ENCODE assay signal across 8 cellular contexts in the genomic region with DNA sequence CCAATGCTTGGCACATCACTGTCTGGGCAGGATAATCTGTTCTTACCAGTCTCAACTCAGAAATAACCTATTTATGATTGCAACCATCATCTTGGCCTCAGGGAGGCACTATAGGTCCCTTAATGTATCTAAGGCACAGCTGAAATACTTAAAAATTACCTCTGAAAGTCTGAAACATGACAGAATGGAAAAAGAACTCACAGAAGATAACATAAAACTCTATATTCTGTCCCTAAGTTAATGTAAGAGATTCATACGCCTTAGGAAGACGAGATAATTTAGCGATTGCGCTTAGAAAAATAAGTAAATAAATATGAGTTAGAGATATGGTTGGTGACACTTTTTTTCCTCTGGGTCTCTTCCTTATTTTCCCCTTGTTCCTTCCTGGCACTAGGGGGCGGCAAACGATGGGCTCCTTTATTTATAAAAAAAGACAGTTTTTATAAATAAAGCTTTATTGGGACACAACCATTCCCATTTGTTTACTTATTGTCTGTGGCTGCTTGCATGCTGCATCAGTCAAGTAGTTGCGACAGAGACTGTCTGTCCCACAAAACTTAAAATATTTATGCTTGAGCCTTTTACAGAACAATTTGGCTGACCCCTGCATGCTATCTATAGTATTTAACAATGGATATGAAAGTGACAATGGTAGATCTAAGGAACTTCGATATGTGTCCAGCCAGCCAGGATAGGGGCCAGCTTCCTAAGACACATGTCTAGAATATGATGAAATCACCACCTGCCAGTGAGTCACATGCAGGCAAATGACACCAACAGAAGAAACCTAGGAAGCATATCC.
DNase-seq lines count a peak whose midpoint lies in the region; ATAC-seq and TF ChIP-seq lines count a peak whose summit lies in the region.

No MANE protein-coding gene starts in this region.

- H3K36me3 ChIP-seq in HUES48 (ENCODE audit: control insufficient read depth, insufficient read depth, low read length) (no peaks in the 10 kb centered on the region), PC-9 (ENCODE audit: low read depth) (no peaks in the 10 kb centered on the region), mucosa of descending colon (ENCODE audit: low read depth) (no peaks in the 10 kb centered on the region)

- DNase-seq in DMS79 (lab: John Stamatoyannopoulos, UW) (peak; percentile 3), PC-9 (peak; percentile 41 to 61), coronary artery (ENCODE audit: low spot score) (no peak), mucosa of descending colon (peak in 1 of 3 donors; percentile 76), immature natural killer cell (no peak), NK-92 (lab: John Stamatoyannopoulos, UW; ENCODE audit: unreplicated experiment) (no peak)

- H3K27me3 ChIP-seq in HUES48 (ENCODE audit: control insufficient read depth, insufficient read depth, low read length) = no peaks in the 10 kb centered on the region
- H3K27me3 ChIP-seq in PC-9 (ENCODE audit: insufficient read depth, low read depth) = no peaks in the 10 kb centered on the region

- POLR2A ChIA-PET in PC-9 (lab: Charles Lee; ENCODE audit: unreplicated experiment) = interaction anchor here (0.6 kb wide), 1 partner anchor 751 kb away, joined by 19 read pairs; no protein-coding TSS in a partner anchor

- no peak overlapping the region for H3K9ac ChIP-seq in HUES48 (ENCODE audit: low read depth, low read length)

- ATAC-seq in GM19468 (IDR thresholded peaks at IDR 0.05; ENCODE audit: extremely low read depth, unreplicated experiment) = peak; percentile 65
- peak; percentile 72 for ATAC-seq in mucosa of descending colon

- H3K27ac ChIP-seq in HUES48 (ENCODE audit: low read depth, low read length) (no peak overlapping the region), PC-9 (peak overlapping the region; percentile 33), coronary artery (no peak overlapping the region)

- peak; percentile 87 for TF ChIP-seq CTCF in PC-9 (conservative IDR thresholded peaks at IDR 0.05)
- peak; percentile 28 for TF ChIP-seq CTCF in coronary artery (IDR thresholded peaks at IDR 0.05)
- TF ChIP-seq CTCF in mucosa of descending colon (IDR thresholded peaks at IDR 0.05) = peak; percentile 17

- H3K4me1 Mint-ChIP-seq in immature natural killer cell = peaks cover 0 to 4% of the 10 kb centered on the region in 2 donors

- H3K27ac Mint-ChIP-seq in immature natural killer cell = no peak overlapping the region

- H3K79me2 ChIP-seq in PC-9 (ENCODE audit: low read depth) = no peaks in the 10 kb centered on the region

- H3K4me3 ChIP-seq in HUES48 (ENCODE audit: low read depth, low read length) (peak overlapping the region; percentile 50), PC-9 (no peak overlapping the region; the same call in 1 of the 2 replicates), coronary artery (no peak overlapping the region), mucosa of descending colon (no peak overlapping the region)

- intact Hi-C loops in PC-9 (cut with micrococcal nuclease; ENCODE audit: unreplicated experiment) (loop anchor here (1.0 to 5.0 kb wide), 6 partner anchors 109 to 1113 kb away; no protein-coding TSS in a partner anchor), mucosa of descending colon (cut with DNase I, micrococcal nuclease) (loop anchor here in 1 of 2 donors (5.0 to 10.0 kb wide), 2 partner anchors 773 to 861 kb away; no protein-coding TSS in a partner anchor)

- no peaks in the 10 kb centered on the region for H4K20me1 ChIP-seq in PC-9 (ENCODE audit: insufficient read depth)

- H3F3A ChIP-seq in PC-9 (ENCODE audit: insufficient read depth, low read depth) = no peaks in the 10 kb centered on the region

- no TSS peak for BruUV-seq in PC-9 (replicated peaks; lab: Mats Ljungman, UMichigan)

- peaks cover 0 to 10% (median 2%) of the 10 kb centered on the region in 3 donors for H3K27me3 Mint-ChIP-seq in immature natural killer cell (ENCODE audit: low read depth in 3 of 3)

- peak overlapping the region; percentile 62; the same call in 1 of the 2 replicates for H3K4me2 ChIP-seq in PC-9

- no peaks in the 10 kb centered on the region for H3K36me3 Mint-ChIP-seq in immature natural killer cell

- H2AFZ ChIP-seq in PC-9 = no peak overlapping the region

- no peaks in the 10 kb centered on the region for H3K4me1 ChIP-seq in HUES48 (ENCODE audit: control insufficient read depth, insufficient read depth, low read length)
- H3K4me1 ChIP-seq in PC-9 (replicated peaks; ENCODE audit: insufficient read depth) = 0 out of 2 replicates have a peak, but pooled peaks cover 4% of the 10 kb centered on the region
- H3K4me1 ChIP-seq in mucosa of descending colon (ENCODE audit: low read depth) = peaks cover 3% of the 10 kb centered on the region

- no peaks in the 10 kb centered on the region for H3K9me3 Mint-ChIP-seq in immature natural killer cell

- H3K9me3 ChIP-seq in HUES48 (ENCODE audit: control insufficient read depth, insufficient read depth, low read length) (no peaks in the 10 kb centered on the region), PC-9 (ENCODE audit: insufficient read depth, low read depth) (no peaks in the 10 kb centered on the region), mucosa of descending colon (no peaks in the 10 kb centered on the region)

- H3K9me2 ChIP-seq in PC-9 (ENCODE audit: insufficient read depth) = no peaks in the 10 kb centered on the region

- CTCF ChIA-PET in PC-9 (lab: Charles Lee) = interaction anchor here (0.6 to 1.0 kb wide), 3 partner anchors 110 to 1703 kb away, joined by 3 to 4 read pairs (median 3); no protein-coding TSS in a partner anchor

- H3K4me3 Mint-ChIP-seq in immature natural killer cell = no peak overlapping the region

Comparison
In these comparisons a context has a peak if more than half of its experiments do, and no peak if none do; other contexts are left out.
1. DNase-seq: peak in DMS79 (single experiment) and PC-9 (2 of 2); none in coronary artery (single experiment), immature natural killer cell (0 of 3) and NK-92 (single experiment).
2. CTCF ChIP-seq: peak in every context shown above with its lines; median percentile 87 in PC-9; 28 in coronary artery; 17 in mucosa of descending colon.